8 cellular contexts compared by ENCODE assay signal in genomic region chrX:320126-320783, GRCh38. TPM values are rescaled to one million over a fixed set of nuclear protein-coding genes. Genes with fewer than 3 reads are reported as not detected.
DNase-seq lines count a peak whose midpoint lies in the region; ATAC-seq and TF ChIP-seq lines count a peak whose summit lies in the region.

No MANE protein-coding gene starts in this region.

- TF ChIP-seq CTCF in GM10266 (IDR thresholded peaks at IDR 0.05; ENCODE audit: control insufficient read depth, insufficient read depth, low read depth, missing control alignments) (peak; percentile 2), WTC11 (IDR thresholded peaks at IDR 0.05) (no peak)

- CTCF ChIA-PET in WTC11 (lab: Charles Lee), result no interaction called here

- POLR2A ChIA-PET in WTC11 (lab: Charles Lee), result no interaction called here

- H3K27ac ChIP-seq in substantia nigra (ENCODE audit: low read depth, low read length, poor library complexity, severe bottlenecking), result no peak overlapping the region

- intact Hi-C loops in cardiac septum (cut with DNase I), result no loop called here

- 0 out of 2 replicates have a peak, but pooled peaks cover 3% of the 10 kb centered on the region for H3K36me3 Mint-ChIP-seq in WTC11

- peaks cover 3% of the 10 kb centered on the region; the same call in 1 of the 2 replicates for H3K27me3 Mint-ChIP-seq in WTC11 (ENCODE audit: low read depth)

- peaks cover 13% of the 10 kb centered on the region for H3K4me1 Mint-ChIP-seq in WTC11

- H3K27ac Mint-ChIP-seq in WTC11, result no peak overlapping the region

- ATAC-seq in WTC11 (no peak), GM19324 (IDR thresholded peaks at IDR 0.05; ENCODE audit: low FRiP score, unreplicated experiment) (no peak)

- H3K4me3 Mint-ChIP-seq in WTC11, result peak overlapping the region; percentile 87

- no peaks in the 10 kb centered on the region for H3K9me3 Mint-ChIP-seq in WTC11

- DNase-seq in GM10266 (ENCODE audit: extremely low spot score), result no peak
- DNase-seq in WTC11 (ENCODE audit: low spot score), result peak; percentile 13
- peak; percentile 57 for DNase-seq in cardiac septum (ENCODE audit: low spot score)
- peak; percentile 11 for DNase-seq in renal cortical epithelial cell (ENCODE audit: low read depth)
- no peak for DNase-seq in substantia nigra (lab: John Stamatoyannopoulos, UW)
- DNase-seq in NCI-H748 (lab: John Stamatoyannopoulos, UW; ENCODE audit: unreplicated experiment), result no peak
- DNase-seq in stimulated activated CD4-positive, alpha-beta T cell treated with anti-CD3 and anti-CD28 coated beads, Interleukin-4, amount 100 ng/mL, for 4 hours, result no peak

TF ChIP-seq in WTC11, 78 proteins besides CTCF, POLR2A, EP300 and RAD21:
- TF ChIP-seq ZNF232 (CRISPR knock-in tag; IDR thresholded peaks at IDR 0.05) (no peak), ATF2 (CRISPR knock-in tag; IDR thresholded peaks at IDR 0.05; ENCODE audit: borderline replicate concordance, low read depth) (no peak), SMAD3 (CRISPR knock-in tag; IDR thresholded peaks at IDR 0.05; ENCODE audit: borderline replicate concordance) (no peak), JUN (CRISPR knock-in tag; IDR thresholded peaks at IDR 0.05) (no peak), NR1H2 (CRISPR knock-in tag; IDR thresholded peaks at IDR 0.05) (no peak), ZNF138 (CRISPR knock-in tag; conservative IDR thresholded peaks at IDR 0.05) (no peak)
- TF ChIP-seq, protein P1, sequence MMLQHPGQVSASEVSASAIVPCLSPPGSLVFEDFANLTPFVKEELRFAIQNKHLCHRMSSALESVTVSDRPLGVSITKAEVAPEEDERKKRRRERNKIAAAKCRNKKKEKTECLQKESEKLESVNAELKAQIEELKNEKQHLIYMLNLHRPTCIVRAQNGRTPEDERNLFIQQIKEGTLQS (CRISPR knock-in tag; conservative IDR thresholded peaks at IDR 0.05), result no peak

RNA-seq across cellular contexts. Expression of gene GTPBP6, which starts 1.7 kb away (rescaled TPM):
- 63.9 to 68.5 TPM (median 67.9 TPM) in 3 replicates for total RNA-seq in WTC11 (2021)
- 35.3 TPM for total RNA-seq in cardiac septum
- total RNA-seq in renal cortical epithelial cell, result 19.6 and 24.9 TPM in 2 replicates

RNA-seq across cellular contexts. Expression of gene PLCXD1, which starts 39.1 kb away (rescaled TPM):
- 131 to 155 TPM (median 150 TPM) in 3 replicates for total RNA-seq in WTC11 (2021)
- 3.4 TPM for total RNA-seq in cardiac septum
- 10.4 and 20.8 TPM in 2 replicates for total RNA-seq in renal cortical epithelial cell

Comparison
In these comparisons a context has a peak if more than half of its experiments do, and no peak if none do; other contexts are left out.
1. DNase-seq: peak in WTC11 (single experiment), cardiac septum (single experiment) and renal cortical epithelial cell (single experiment); none in GM10266 (single experiment), substantia nigra (0 of 49), NCI-H748 (single experiment) and stimulated activated CD4-positive, alpha-beta T cell treated with anti-CD3 and anti-CD28 coated beads, Interleukin-4, amount 100 ng/mL, for 4 hours (0 of 2).